Comparison of ENCODE assay signal across 18 cellular contexts in genomic region chr10:107232013-107232412, GRCh38.
DNase-seq lines count a peak whose midpoint lies in the region; ATAC-seq and TF ChIP-seq lines count a peak whose summit lies in the region.
"Had no signal": no experiment of that assay in that cellular context is flagged by ENCODE, and none has a peak within 500 bp of the region (broad histone marks: within the 10 kb centered on the region; RNA-seq: fewer than 3 reads in every experiment).

No MANE protein-coding gene starts in this region.

- TF ChIP-seq CTCF in A673 (conservative IDR thresholded peaks at IDR 0.05; ENCODE audit: low read depth, low read length) (no peak), mammary epithelial cell (conservative IDR thresholded peaks at IDR 0.05 in 1 of 2, IDR thresholded peaks at IDR 0.05 in 1 of 2; ENCODE audit: extremely low read depth in 1 of 2, insufficient read depth in 1 of 2, low read depth in 1 of 2, low read length in 2 of 2) (no peak), nephron progenitor cell (IDR thresholded peaks at IDR 0.05) (no peak)

- in situ Hi-C loops in mammary epithelial cell (cut with MboI; ENCODE audit: low sequenced_read_pairs in 2 of 2): no loop called here

- H3K27ac Mint-ChIP-seq in nephron progenitor cell: no peak overlapping the region
- H3K27ac Mint-ChIP-seq: T-helper 17 cell had no signal

- DNase-seq in A673 (ENCODE audit: low spot score): peak; percentile 84
- DNase-seq in Kasumi-1 (lab: John Stamatoyannopoulos, UW): peak; percentile 13 to 40
- peak; percentile 67 for DNase-seq in NOMO-1 treated with dmso at 0.1 percent for 144 hours (lab: John Stamatoyannopoulos, UW; ENCODE audit: unreplicated experiment)
- peak; percentile 1 for DNase-seq in mammary epithelial cell
- no peak for DNase-seq in central memory CD4-positive, alpha-beta T cell
- no peak for DNase-seq in NCI-H446 treated with DMSO at 0.1 percent for 48 hours (lab: John Stamatoyannopoulos, UW)
- DNase-seq in nephron progenitor cell: no peak
- DNase-seq: Caco-2, KG1, MG63, NCI-H1417 treated with DMSO at 0.1 percent for 48 hours, NCI-H1930, NCI-H2171, NCI-H748 treated with DMSO at 0.1 percent for 48 hours, RPMI8226, SIG-M5, T-helper 17 cell had no signal

- H3K9ac ChIP-seq in mammary epithelial cell (ENCODE audit: insufficient read depth, low read length): no peak overlapping the region

- H3K27ac ChIP-seq in A673 (ENCODE audit: low read depth, low read length, poor library complexity, severe bottlenecking) (peak overlapping the region; percentile 80), mammary epithelial cell (ENCODE audit: insufficient read depth, low read depth, low read length) (no peak overlapping the region)

- CTCF ChIA-PET in A673 (lab: Charles Lee): no interaction called here
- CTCF ChIA-PET in mammary epithelial cell (lab: Charles Lee; ENCODE audit: low non-redundant PET): no interaction called here

- no peaks in the 10 kb centered on the region for H4K20me1 ChIP-seq in mammary epithelial cell (ENCODE audit: insufficient read depth, low read length)

- H3K4me1 Mint-ChIP-seq in nephron progenitor cell: no peaks in the 10 kb centered on the region
- H3K4me1 Mint-ChIP-seq: T-helper 17 cell had no signal

- H3K36me3 ChIP-seq in A673 (ENCODE audit: insufficient read depth, low read length, poor library complexity, severe bottlenecking): no peaks in the 10 kb centered on the region
- no peaks in the 10 kb centered on the region for H3K36me3 ChIP-seq in mammary epithelial cell (ENCODE audit: insufficient read depth, low read length)
- H3K36me3 ChIP-seq: MG63 had no signal

- H3K27me3 ChIP-seq in A673 (replicated peaks; ENCODE audit: insufficient read depth, low read depth, low read length, poor library complexity) (no peaks in the 10 kb centered on the region), mammary epithelial cell (ENCODE audit: insufficient read depth, low read length) (no peaks in the 10 kb centered on the region)
- H3K27me3 ChIP-seq: MG63 had no signal

- peaks cover 5% of the 10 kb centered on the region for H3K9me3 Mint-ChIP-seq in nephron progenitor cell

- H3K4me2 ChIP-seq in mammary epithelial cell (ENCODE audit: insufficient read depth, low read depth, low read length): no peak overlapping the region

- WGBS in mammary epithelial cell (ENCODE audit: low coverage, missing lambda C conversion rate): 36% methylated on average over 2 of the region's 2 CpGs

- H3K4me3 ChIP-seq in A673 (ENCODE audit: low read depth, low read length, poor library complexity, severe bottlenecking) (no peak overlapping the region), mammary epithelial cell (replicated peaks in 1 of 3; ENCODE audit: insufficient read depth in 1 of 3, low read depth in 2 of 3, low read length in 3 of 3) (no peak overlapping the region)
- H3K4me3 ChIP-seq: MG63 had no signal

- POLR2A ChIA-PET in A673 (lab: Charles Lee; ENCODE audit: low non-redundant PET): no interaction called here

- ATAC-seq in HG03439 (IDR thresholded peaks at IDR 0.05; ENCODE audit: unreplicated experiment): no peak
- ATAC-seq: T-helper 17 cell had no signal

- H3K4me3 Mint-ChIP-seq in nephron progenitor cell: no peak overlapping the region
- H3K4me3 Mint-ChIP-seq: T-helper 17 cell had no signal

- H3K4me1 ChIP-seq in A673 (ENCODE audit: insufficient read depth, low read length, poor library complexity, severe bottlenecking) (peaks cover 25% of the 10 kb centered on the region), mammary epithelial cell (ENCODE audit: insufficient read depth, low read length) (no peaks in the 10 kb centered on the region)
- H3K4me1 ChIP-seq: Caco-2 had no signal

- no TSS peak for BruUV-seq in A673 (replicated peaks; lab: Mats Ljungman, UMichigan)
- no TSS peak for BruUV-seq in mammary epithelial cell (replicated peaks; lab: Mats Ljungman, UMichigan)

- no peaks in the 10 kb centered on the region for H3K36me3 Mint-ChIP-seq in nephron progenitor cell (ENCODE audit: low read depth)

- no peak overlapping the region for H2AFZ ChIP-seq in mammary epithelial cell (ENCODE audit: low read depth, low read length)

- intact Hi-C loops in A673 (cut with micrococcal nuclease; ENCODE audit: unreplicated experiment) (no loop called here), mammary epithelial cell (cut with micrococcal nuclease) (no loop called here)

- H3K79me2 ChIP-seq in mammary epithelial cell (ENCODE audit: insufficient read depth, low read length): no peaks in the 10 kb centered on the region

- peaks cover 4% of the 10 kb centered on the region for H3K27me3 Mint-ChIP-seq in nephron progenitor cell (ENCODE audit: low read depth, poor library complexity)
- H3K27me3 Mint-ChIP-seq: T-helper 17 cell had no signal

- dilution Hi-C loops in mammary epithelial cell (cut with HindIII; ENCODE audit: low sequenced_read_pairs): no loop called here

- H3K9me3 ChIP-seq in A673 (ENCODE audit: low read depth, low read length, poor library complexity, severe bottlenecking) (no peaks in the 10 kb centered on the region), mammary epithelial cell (replicated peaks; ENCODE audit: insufficient read depth, low read length) (no peaks in the 10 kb centered on the region)
- H3K9me3 ChIP-seq: Caco-2, MG63 had no signal

Comparison
In these comparisons a context has a peak if more than half of its experiments do, and no peak if none do; other contexts are left out.
1. DNase-seq: peak in A673 (single experiment), Kasumi-1 (2 of 2), NOMO-1 treated with dmso at 0.1 percent for 144 hours (single experiment) and mammary epithelial cell (single experiment); none in central memory CD4-positive, alpha-beta T cell (single experiment), NCI-H446 treated with DMSO at 0.1 percent for 48 hours (single experiment) and nephron progenitor cell (single experiment).